10 cellular contexts compared by ENCODE assay signal in genomic region chr9:33101104-33101951, GRCh38. TPM values are rescaled to one million over a fixed set of nuclear protein-coding genes. Genes with fewer than 3 reads are reported as not detected.
DNase-seq lines count a peak whose midpoint lies in the region; ATAC-seq, FAIRE-seq and TF ChIP-seq lines count a peak whose summit lies in the region.
"Had no signal": no experiment of that assay in that cellular context is flagged by ENCODE, and none has a peak within 500 bp of the region (broad histone marks: within the 10 kb centered on the region; RNA-seq: fewer than 3 reads in every experiment).

No MANE protein-coding gene starts in this region.

- no peak for FAIRE-seq in HepG2 (lab: Jason Lieb, UNC)
- FAIRE-seq: A204.1 had no signal

- H3K27me3 ChIP-seq in HepG2 (ENCODE audit: control insufficient read depth in 1 of 2, insufficient read depth in 2 of 2, low read length in 2 of 2) (peaks cover 0 to 2% of the 10 kb centered on the region in 2 experiments; a peak in 2 of 5 replicates), aorta (ENCODE audit: control insufficient read depth in 1 of 2, insufficient read depth in 2 of 2, low read length in 1 of 2) (no peaks in the 10 kb centered on the region)

- DNase-seq in activated naive CD4-positive, alpha-beta T cell treated with anti-CD3 and anti-CD28 coated beads, Interleukin-2, amount 50 U/mL, for 72 hours (ENCODE audit: low spot score in 2 of 2), result no peak
- no peak for DNase-seq in activated naive CD4-positive, alpha-beta T cell treated with anti-CD3 and anti-CD28 coated beads, Interleukin-2, amount 10 ng/mL, durations not matched to agents 7 days and 5 days
- DNase-seq in cerebellar cortex (ENCODE audit: low spot score) (peak; percentile 74), HepG2 (ENCODE audit: low spot score) (no peak), aorta (peak in 1 of 2 donors; percentile 70), DMS79 treated with DMSO at 0.1 percent for 48 hours (lab: John Stamatoyannopoulos, UW) (no peak)
- no peak for DNase-seq in activated T-cell treated with anti-CD3 and anti-CD28 coated beads, Interleukin-2, amount 50 U/mL, for 4 hours

- H3K79me2 ChIP-seq in HepG2 (ENCODE audit: insufficient read depth, low read length), result no peaks in the 10 kb centered on the region

- 41% methylated on average over 9 of the region's 10 CpGs for WGBS in HepG2 (ENCODE audit: low lambda C conversion rate)
- 40 to 46% methylated on average over 10 of the region's 10 CpGs for WGBS in aorta, 2 donors

- no peak for ATAC-seq in activated naive CD4-positive, alpha-beta T cell treated with anti-CD3 and anti-CD28 coated beads, Interleukin-2, amount 50 U/mL, for 72 hours
- ATAC-seq in HepG2 (peak; percentile 30; the same call in 2 of the 3 replicates), aorta (ENCODE audit: low FRiP score) (peak; percentile 59), GM18867 (IDR thresholded peaks at IDR 0.05; ENCODE audit: unreplicated experiment) (no peak)
- ATAC-seq in activated T-cell treated with anti-CD3 and anti-CD28 coated beads, Interleukin-2, amount 50 U/mL, for 4 hours, result no peak

- intact Hi-C loops in HepG2 (cut with micrococcal nuclease; ENCODE audit: unreplicated experiment) (loop anchor here (5.0 kb wide), 1 partner anchor 76 kb away; no protein-coding TSS in a partner anchor), aorta (cut with DNase I) (no loop called here)

- no peak overlapping the region for H3K27ac ChIP-seq in HepG2 (ENCODE audit: extremely low read length, insufficient read depth, low read length)
- peak overlapping the region in 1 of 2 donors; percentile 48 for H3K27ac ChIP-seq in aorta (ENCODE audit: low read depth in 1 of 2, low read length in 2 of 2)

- POLR2A ChIA-PET in HepG2 (lab: Yijun Ruan, JAX), result no interaction called here

- no peak overlapping the region for H3K9ac ChIP-seq in HepG2 (ENCODE audit: insufficient read depth, low read depth, low read length)

- H3K4me3 Mint-ChIP-seq in activated naive CD4-positive, alpha-beta T cell treated with anti-CD3 and anti-CD28 coated beads, Interleukin-2, amount 10 ng/mL, durations not matched to agents 7 days and 5 days, result no peak overlapping the region
- H3K4me3 Mint-ChIP-seq in activated T-cell treated with anti-CD3 and anti-CD28 coated beads, Interleukin-2, amount 50 U/mL, for 4 hours, result no peak overlapping the region
- H3K4me3 Mint-ChIP-seq: stimulated activated naive CD8-positive, alpha-beta T cell treated with anti-CD3 and anti-CD28 coated beads, Interleukin-15, Interleukin-2, amounts not matched to agents 100 ng/mL and 50 ng/mL, for 24 hours had no signal

- TF ChIP-seq POLR2A in HepG2 (IDR thresholded peaks at IDR 0.05; ENCODE audit: insufficient read depth in 1 of 2, low read depth in 2 of 2, low read length in 2 of 2), result no peak

- TF ChIP-seq CTCF in HepG2 (CRISPR knock-in tag; IDR thresholded peaks at IDR 0.05), result no peak

- no peaks in the 10 kb centered on the region for H4K20me1 ChIP-seq in HepG2 (ENCODE audit: insufficient read depth, low read length)

- H3K4me3 ChIP-seq in HepG2 (replicated peaks in 1 of 3; ENCODE audit: insufficient read depth in 1 of 3, low read depth in 2 of 3, low read length in 3 of 3) (no peak overlapping the region), aorta (ENCODE audit: low read length in 2 of 2) (no peak overlapping the region)

- H3K4me1 ChIP-seq in HepG2 (ENCODE audit: insufficient read depth, low read length) (peaks cover 15% of the 10 kb centered on the region; the same call in 1 of the 2 replicates), aorta (ENCODE audit: control insufficient read depth in 1 of 2, insufficient read depth in 2 of 2, low read length in 2 of 2) (peaks cover 0 to 2% of the 10 kb centered on the region in 2 donors)

- H3K9me3 Mint-ChIP-seq in activated naive CD4-positive, alpha-beta T cell treated with anti-CD3 and anti-CD28 coated beads, Interleukin-2, amount 50 U/mL, for 72 hours, result no peaks in the 10 kb centered on the region
- H3K9me3 Mint-ChIP-seq in activated naive CD4-positive, alpha-beta T cell treated with anti-CD3 and anti-CD28 coated beads, Interleukin-2, amount 10 ng/mL, durations not matched to agents 7 days and 5 days, result no peaks in the 10 kb centered on the region
- H3K9me3 Mint-ChIP-seq in activated T-cell treated with anti-CD3 and anti-CD28 coated beads, Interleukin-2, amount 50 U/mL, for 4 hours, result no peaks in the 10 kb centered on the region
- H3K9me3 Mint-ChIP-seq: stimulated activated naive CD8-positive, alpha-beta T cell treated with anti-CD3 and anti-CD28 coated beads, Interleukin-15, Interleukin-2, amounts not matched to agents 100 ng/mL and 50 ng/mL, for 24 hours had no signal

- BruUV-seq in HepG2 (replicated peaks; lab: Mats Ljungman, UMichigan), result no TSS peak

- no peaks in the 10 kb centered on the region for H3K36me3 Mint-ChIP-seq in activated naive CD4-positive, alpha-beta T cell treated with anti-CD3 and anti-CD28 coated beads, Interleukin-2, amount 50 U/mL, for 72 hours
- no peaks in the 10 kb centered on the region for H3K36me3 Mint-ChIP-seq in activated naive CD4-positive, alpha-beta T cell treated with anti-CD3 and anti-CD28 coated beads, Interleukin-2, amount 10 ng/mL, durations not matched to agents 7 days and 5 days
- H3K36me3 Mint-ChIP-seq in activated T-cell treated with anti-CD3 and anti-CD28 coated beads, Interleukin-2, amount 50 U/mL, for 4 hours (ENCODE audit: insufficient read depth), result peaks cover 2% of the 10 kb centered on the region

- no peak for TF ChIP-seq RAD21 in HepG2 (CRISPR knock-in tag; IDR thresholded peaks at IDR 0.05)

- peak overlapping the region; percentile 36 to 52 for H3K27ac Mint-ChIP-seq in activated naive CD4-positive, alpha-beta T cell treated with anti-CD3 and anti-CD28 coated beads, Interleukin-2, amount 50 U/mL, for 72 hours
- no peak overlapping the region for H3K27ac Mint-ChIP-seq in activated naive CD4-positive, alpha-beta T cell treated with anti-CD3 and anti-CD28 coated beads, Interleukin-2, amount 10 ng/mL, durations not matched to agents 7 days and 5 days
- H3K27ac Mint-ChIP-seq: stimulated activated naive CD8-positive, alpha-beta T cell treated with anti-CD3 and anti-CD28 coated beads, Interleukin-15, Interleukin-2, amounts not matched to agents 100 ng/mL and 50 ng/mL, for 24 hours had no signal

- H2AFZ ChIP-seq in HepG2 (ENCODE audit: low read length), result no peak overlapping the region

- H3K27me3 Mint-ChIP-seq in activated naive CD4-positive, alpha-beta T cell treated with anti-CD3 and anti-CD28 coated beads, Interleukin-2, amount 10 ng/mL, durations not matched to agents 7 days and 5 days, result peaks cover 6% of the 10 kb centered on the region
- no peaks in the 10 kb centered on the region for H3K27me3 Mint-ChIP-seq in activated T-cell treated with anti-CD3 and anti-CD28 coated beads, Interleukin-2, amount 50 U/mL, for 4 hours (ENCODE audit: low read depth)
- H3K27me3 Mint-ChIP-seq: stimulated activated naive CD8-positive, alpha-beta T cell treated with anti-CD3 and anti-CD28 coated beads, Interleukin-15, Interleukin-2, amounts not matched to agents 100 ng/mL and 50 ng/mL, for 24 hours had no signal

- H3K9me3 ChIP-seq in HepG2 (ENCODE audit: low read length) (no peaks in the 10 kb centered on the region), aorta (ENCODE audit: control insufficient read depth, low read length) (no peaks in the 10 kb centered on the region)

- no peaks in the 10 kb centered on the region for H3K4me1 Mint-ChIP-seq in activated naive CD4-positive, alpha-beta T cell treated with anti-CD3 and anti-CD28 coated beads, Interleukin-2, amount 10 ng/mL, durations not matched to agents 7 days and 5 days
- no peaks in the 10 kb centered on the region for H3K4me1 Mint-ChIP-seq in activated T-cell treated with anti-CD3 and anti-CD28 coated beads, Interleukin-2, amount 50 U/mL, for 4 hours (ENCODE audit: low read depth)

- TF ChIP-seq EP300 in HepG2 (IDR thresholded peaks at IDR 0.05; ENCODE audit: low read depth in 2 of 2, low read length in 2 of 2), result no peak
- no peak for TF ChIP-seq EP300 in HepG2 (CRISPR knock-in tag; IDR thresholded peaks at IDR 0.05; ENCODE audit: borderline replicate concordance)

- H3K36me3 ChIP-seq in HepG2 (replicated peaks in 1 of 2; ENCODE audit: control insufficient read depth in 1 of 2, insufficient read depth in 2 of 2, low read length in 2 of 2) (no peaks in the 10 kb centered on the region), aorta (ENCODE audit: control insufficient read depth in 1 of 2, insufficient read depth in 2 of 2, low read length in 1 of 2) (no peaks in the 10 kb centered on the region)

- CTCF ChIA-PET in activated naive CD4-positive, alpha-beta T cell treated with anti-CD3 and anti-CD28 coated beads, Interleukin-2, amount 10 ng/mL, durations not matched to agents 7 days and 5 days (lab: Charles Lee), result no interaction called here
- CTCF ChIA-PET in HepG2 (lab: Yijun Ruan, JAX; ENCODE audit: low intra/inter-chr PET ratio, low total read pairs), result no interaction called here

- in situ Hi-C loops in HepG2 (cut with HindIII; ENCODE audit: extremely low pct_ligation_motif_present, low pct_unique_long_range_greater_than_20kb), result no loop called here

- no peak overlapping the region for H3K4me2 ChIP-seq in HepG2 (ENCODE audit: low read depth, low read length)

RNA-seq across cellular contexts. Expression of gene SMU1, which starts 24.9 kb away (rescaled TPM):
- 10 to 100 TPM; 26.1 to 28.9 TPM for total RNA-seq in activated naive CD4-positive, alpha-beta T cell treated with anti-CD3 and anti-CD28 coated beads, Interleukin-2, amount 50 U/mL, for 72 hours
- total RNA-seq in HepG2 (2016; rRNA removed; fragmentation: Illumina TruSeq; extraction: Trizol) (36.6 and 51.5 TPM in 2 replicates), aorta (10 to 100 TPM; 15.8 to 18.7 TPM)
- 3.1 and 3.9 TPM in 2 replicates for total RNA-seq in HepG2 (2016; cell fraction: cytosol; rRNA removed; fragmentation: Illumina TruSeq; extraction: Trizol; ENCODE audit: low read depth)
- 36.2 and 50.8 TPM in 2 replicates for total RNA-seq in HepG2 (2016; cell fraction: insoluble cytoplasmic fraction; rRNA removed; fragmentation: Illumina TruSeq; extraction: Trizol)
- 8.5 and 9.5 TPM in 2 replicates for total RNA-seq in HepG2 (2016; cell fraction: membrane; rRNA removed; fragmentation: Illumina TruSeq; extraction: Trizol)
- 17.2 and 19.0 TPM in 2 replicates for total RNA-seq in HepG2 (2016; cell fraction: nucleus; rRNA removed; fragmentation: Illumina TruSeq; extraction: Trizol)
- polyA plus RNA-seq in HepG2 (2011; rRNA removed) (12.4 and 12.9 TPM in 2 replicates), aorta (1 to 10 TPM; 8.3 to 8.5 TPM)
- polyA plus RNA-seq in HepG2 (2011; cell fraction: cytosol; rRNA removed), result 7.3 and 9.6 TPM in 2 replicates
- 4.2 and 5.2 TPM in 2 replicates for polyA plus RNA-seq in HepG2 (2011; cell fraction: nucleus; rRNA removed)
- 10.5 and 14.2 TPM in 2 replicates for polyA plus RNA-seq in HepG2 (2012)
- 1.4 and 1.8 TPM in 2 replicates for polyA plus RNA-seq in HepG2 (2016; cell fraction: cytosol; fragmentation: Illumina TruSeq; extraction: Trizol; ENCODE audit: low read depth)
- polyA plus RNA-seq in HepG2 (2016; cell fraction: insoluble cytoplasmic fraction; fragmentation: Illumina TruSeq; extraction: Trizol; ENCODE audit: low read depth), result 30.6 and 31.7 TPM in 2 replicates
- polyA plus RNA-seq in HepG2 (2016; cell fraction: membrane; fragmentation: Illumina TruSeq; extraction: Trizol; ENCODE audit: low read depth), result 2.9 and 3.4 TPM in 2 replicates
- 15.2 TPM in 2 replicates for polyA plus RNA-seq in HepG2 (2016; cell fraction: nucleus; fragmentation: Illumina TruSeq; extraction: Trizol; ENCODE audit: insufficient read depth, low read depth)
- polyA minus RNA-seq in HepG2 (2011; rRNA and poly(A)+ RNA removed; ENCODE audit: low replicate concordance), result 13.5 and 23.0 TPM in 2 replicates
- 13.7 and 17.2 TPM in 2 replicates for polyA minus RNA-seq in HepG2 (2011; cell fraction: cytosol; rRNA and poly(A)+ RNA removed)
- 13.6 and 16.0 TPM in 2 replicates for polyA minus RNA-seq in HepG2 (2011; cell fraction: nucleus; rRNA and poly(A)+ RNA removed)
- total RNA-seq in activated T-cell treated with anti-CD3 and anti-CD28 coated beads, Interleukin-2, amount 50 U/mL, for 4 hours, result 10 to 100 TPM; 31.0 to 33.9 (median 32.3) TPM

Comparison
In these comparisons a context has a peak if more than half of its experiments do, and no peak if none do; other contexts are left out.
1. ATAC-seq: peak in HepG2 (single experiment) and aorta (single experiment); none in activated naive CD4-positive, alpha-beta T cell treated with anti-CD3 and anti-CD28 coated beads, Interleukin-2, amount 50 U/mL, for 72 hours (0 of 2), activated T-cell treated with anti-CD3 and anti-CD28 coated beads, Interleukin-2, amount 50 U/mL, for 4 hours (0 of 2) and GM18867 (single experiment).